In the genomic region with DNA sequence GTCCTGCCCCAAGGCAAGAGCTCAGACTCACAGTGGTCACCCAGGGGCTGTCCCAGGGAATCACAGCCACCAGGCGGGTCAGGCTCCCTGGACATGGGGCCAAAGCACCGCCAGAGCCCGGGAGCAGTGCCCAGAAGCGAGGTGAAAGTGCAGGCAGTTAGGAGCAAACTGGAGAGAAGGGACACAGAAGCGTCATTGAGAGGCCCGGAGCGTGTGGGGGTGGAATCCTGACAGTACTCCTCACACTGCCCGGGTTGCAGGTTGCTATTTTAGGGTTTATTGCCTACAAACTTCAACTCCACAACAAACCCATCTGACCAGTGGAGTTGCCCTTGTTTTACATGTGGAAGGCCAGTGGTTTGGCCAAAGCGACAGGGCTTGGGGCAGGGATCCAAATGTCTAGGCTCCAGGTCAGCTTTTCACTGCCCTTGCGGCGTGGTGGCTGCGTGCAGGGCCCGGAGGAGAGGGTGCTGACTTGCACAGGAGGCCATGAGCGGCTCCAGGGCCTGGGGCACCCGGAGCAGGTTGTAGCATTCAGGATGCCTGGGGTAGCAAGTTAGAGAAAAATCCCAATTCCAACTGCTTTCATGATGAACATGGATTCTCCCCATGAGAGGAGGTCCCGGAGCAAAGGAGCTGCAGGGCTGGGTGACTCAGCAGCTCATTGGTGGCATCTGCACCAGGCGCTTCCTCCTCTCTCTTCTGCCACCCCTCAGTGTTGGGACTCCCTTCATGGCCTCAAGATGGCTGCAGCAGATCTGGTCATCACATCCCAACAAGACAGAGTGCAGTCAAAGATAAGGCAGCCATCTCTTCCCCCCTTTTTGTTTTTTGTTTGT, we compare ENCODE assay signal across 11 cellular contexts.
DNase-seq lines count a peak whose midpoint lies in the region; ATAC-seq, FAIRE-seq and TF ChIP-seq lines count a peak whose summit lies in the region.
"Had no signal": no experiment of that assay in that cellular context is flagged by ENCODE, and none has a peak within 500 bp of the region (broad histone marks: within the 10 kb centered on the region; RNA-seq: fewer than 3 reads in every experiment).

No MANE protein-coding gene starts in this region.

- H3K36me3 ChIP-seq in cardiac muscle cell (no peaks in the 10 kb centered on the region), pancreas (no peaks in the 10 kb centered on the region)

- peak in 10 of 14 donors; percentile 26 to 86 (median 58) for DNase-seq in C1 segment of cervical spinal cord (lab: John Stamatoyannopoulos, UW)
- peak; percentile 88 for DNase-seq in RPMI7951 (ENCODE audit: low read depth)
- no peak for DNase-seq in cardiac muscle cell (ENCODE audit: low read depth in 1 of 2, low spot score in 1 of 2)
- DNase-seq in pancreas = peak in 1 of 6 donors; percentile 34
- DNase-seq in NCI-H1105 (lab: John Stamatoyannopoulos, UW) = no peak
- no peak for DNase-seq in middle frontal gyrus (ENCODE audit: extremely low spot score, low spot score)
- DNase-seq in stimulated activated CD8-positive, alpha-beta memory T cell treated with anti-CD3 and anti-CD28 coated beads, Interleukin-4, amount 100 ng/mL, for 48 hours = no peak
- DNase-seq in HCEC 1CT = no peak
- DNase-seq: activated CD8-positive, alpha-beta T cell treated with anti-CD3 and anti-CD28 coated beads for 36 hours; Karpas-422; stimulated activated CD4-positive, alpha-beta T cell treated with anti-CD3 and anti-CD28 coated beads, Interleukin-4, amount 100 ng/mL, for 24 hours had no signal

- peak; percentile 6 to 51 (median 32) for ATAC-seq in pancreas
- ATAC-seq: activated CD8-positive, alpha-beta T cell treated with anti-CD3 and anti-CD28 coated beads for 36 hours had no signal

- intact Hi-C loops in pancreas (cut with DNase I) = no loop called here

- no peak overlapping the region for H3K4me3 ChIP-seq in cardiac muscle cell
- H3K4me3 ChIP-seq in pancreas = no peak overlapping the region

- no peak for FAIRE-seq in pancreas (lab: Jason Lieb, UNC)

- H3K4me1 ChIP-seq in cardiac muscle cell (ENCODE audit: low read depth) = peaks cover 7% of the 10 kb centered on the region
- no peaks in the 10 kb centered on the region for H3K4me1 ChIP-seq in pancreas

- H3K9me3 ChIP-seq in cardiac muscle cell (ENCODE audit: low read depth) (no peaks in the 10 kb centered on the region), pancreas (no peaks in the 10 kb centered on the region)

- H3K27ac ChIP-seq in cardiac muscle cell = peak overlapping the region; percentile 2
- H3K27ac ChIP-seq in pancreas = peak overlapping the region in 2 of 4 donors; percentile 15 to 33

- TF ChIP-seq CTCF in cardiac muscle cell (IDR thresholded peaks at IDR 0.05; ENCODE audit: low read depth, low read length) (no peak), pancreas (IDR thresholded peaks at IDR 0.05) (no peak)

- H3K27me3 ChIP-seq in cardiac muscle cell = no peaks in the 10 kb centered on the region
- no peaks in the 10 kb centered on the region for H3K27me3 ChIP-seq in pancreas

- 51 to 61% methylated on average over 17 of the region's 17 CpGs for WGBS in pancreas, 2 donors

Comparison
In these comparisons a context has a peak if more than half of its experiments do, and no peak if none do; other contexts are left out.
1. DNase-seq: peak in C1 segment of cervical spinal cord (10 of 14) and RPMI7951 (single experiment); none in cardiac muscle cell (0 of 2), NCI-H1105 (single experiment), middle frontal gyrus (single experiment), stimulated activated CD8-positive, alpha-beta memory T cell treated with anti-CD3 and anti-CD28 coated beads, Interleukin-4, amount 100 ng/mL, for 48 hours (single experiment) and HCEC 1CT (single experiment).